1 cellular context compared by ENCODE assay signal in the genomic region with DNA sequence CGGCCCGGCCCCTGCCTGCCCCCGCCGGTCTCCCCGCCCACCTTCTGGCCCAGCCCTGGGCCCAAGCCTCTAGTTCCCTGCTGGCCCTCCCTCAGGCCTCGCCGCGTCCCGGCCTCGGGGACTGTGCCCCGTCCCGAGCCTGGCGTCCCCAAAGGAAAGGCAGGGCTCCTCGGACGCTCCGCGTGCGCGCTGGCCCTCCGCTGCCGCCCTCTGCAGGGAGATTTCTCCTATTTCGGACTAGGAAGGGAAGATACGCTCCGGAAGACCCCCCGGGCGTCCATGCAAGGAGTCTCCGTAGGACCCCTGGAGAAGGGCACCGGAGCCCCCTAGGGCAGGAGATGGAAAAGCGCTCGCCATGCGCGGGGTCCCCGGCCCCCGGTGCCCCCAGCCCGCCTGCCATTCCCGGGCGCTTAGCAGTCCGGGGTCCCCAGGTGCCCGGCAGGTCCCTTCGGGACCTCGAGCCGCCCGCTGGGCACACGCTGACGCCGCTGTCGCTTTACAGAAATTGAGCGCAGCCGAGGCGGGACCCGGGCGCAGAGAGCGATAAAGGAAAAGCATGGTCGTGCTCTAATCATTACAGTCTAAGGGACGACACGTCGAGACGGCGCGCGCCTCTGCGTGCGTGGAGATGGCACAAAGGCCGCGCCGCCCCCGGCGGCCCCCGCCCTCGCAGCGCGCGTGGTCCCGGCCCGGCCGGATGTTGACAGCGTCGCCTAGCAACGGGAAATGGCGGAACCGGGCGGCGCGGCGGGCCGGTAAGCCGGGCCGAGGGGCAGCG.
TF ChIP-seq lines count a peak whose summit lies in the region.

A gene with protein sequence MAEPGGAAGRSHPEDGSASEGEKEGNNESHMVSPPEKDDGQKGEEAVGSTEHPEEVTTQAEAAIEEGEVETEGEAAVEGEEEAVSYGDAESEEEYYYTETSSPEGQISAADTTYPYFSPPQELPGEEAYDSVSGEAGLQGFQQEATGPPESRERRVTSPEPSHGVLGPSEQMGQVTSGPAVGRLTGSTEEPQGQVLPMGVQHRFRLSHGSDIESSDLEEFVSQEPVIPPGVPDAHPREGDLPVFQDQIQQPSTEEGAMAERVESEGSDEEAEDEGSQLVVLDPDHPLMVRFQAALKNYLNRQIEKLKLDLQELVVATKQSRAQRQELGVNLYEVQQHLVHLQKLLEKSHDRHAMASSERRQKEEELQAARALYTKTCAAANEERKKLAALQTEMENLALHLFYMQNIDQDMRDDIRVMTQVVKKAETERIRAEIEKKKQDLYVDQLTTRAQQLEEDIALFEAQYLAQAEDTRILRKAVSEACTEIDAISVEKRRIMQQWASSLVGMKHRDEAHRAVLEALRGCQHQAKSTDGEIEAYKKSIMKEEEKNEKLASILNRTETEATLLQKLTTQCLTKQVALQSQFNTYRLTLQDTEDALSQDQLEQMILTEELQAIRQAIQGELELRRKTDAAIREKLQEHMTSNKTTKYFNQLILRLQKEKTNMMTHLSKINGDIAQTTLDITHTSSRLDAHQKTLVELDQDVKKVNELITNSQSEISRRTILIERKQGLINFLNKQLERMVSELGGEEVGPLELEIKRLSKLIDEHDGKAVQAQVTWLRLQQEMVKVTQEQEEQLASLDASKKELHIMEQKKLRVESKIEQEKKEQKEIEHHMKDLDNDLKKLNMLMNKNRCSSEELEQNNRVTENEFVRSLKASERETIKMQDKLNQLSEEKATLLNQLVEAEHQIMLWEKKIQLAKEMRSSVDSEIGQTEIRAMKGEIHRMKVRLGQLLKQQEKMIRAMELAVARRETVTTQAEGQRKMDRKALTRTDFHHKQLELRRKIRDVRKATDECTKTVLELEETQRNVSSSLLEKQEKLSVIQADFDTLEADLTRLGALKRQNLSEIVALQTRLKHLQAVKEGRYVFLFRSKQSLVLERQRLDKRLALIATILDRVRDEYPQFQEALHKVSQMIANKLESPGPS (plus strand): TSS at position 706 of the 778 bp plus-strand sequence. CDS start 21 bp downstream, at position 727.

TF ChIP-seq in SK-N-SH, 30 proteins besides CTCF, POLR2A, EP300 and RAD21:
- TF ChIP-seq YY1 (IDR thresholded peaks at IDR 0.05; ENCODE audit: low read depth) (peak; percentile 92), FOSL2 (IDR thresholded peaks at IDR 0.05; ENCODE audit: borderline replicate concordance, low read depth) (no peak), RXRA (IDR thresholded peaks at IDR 0.05; ENCODE audit: borderline replicate concordance, low read depth) (no peak), SMC3 (IDR thresholded peaks at IDR 0.05; ENCODE audit: low read depth, low read length) (no peak), MXI1 (IDR thresholded peaks at IDR 0.05; ENCODE audit: low read depth, low read length) (peak; percentile 98), FOXM1 (IDR thresholded peaks at IDR 0.05; ENCODE audit: low read depth) (peak; percentile 39; the same call in 1 of the 2 replicates), ELF1 (IDR thresholded peaks at IDR 0.05) (no peak), EZH2phosphoT487 (IDR thresholded peaks at IDR 0.05; ENCODE audit: borderline replicate concordance, low read depth) (no peak), POLR2AphosphoS5 (IDR thresholded peaks at IDR 0.05; ENCODE audit: low read depth, low read length) (peak; percentile 89), JUND (IDR thresholded peaks at IDR 0.05) (no peak), MEF2A (IDR thresholded peaks at IDR 0.05; ENCODE audit: borderline replicate concordance, low read depth) (no peak), GABPA (IDR thresholded peaks at IDR 0.05; ENCODE audit: low read depth) (peak; percentile 70), TEAD4 (IDR thresholded peaks at IDR 0.05; ENCODE audit: borderline replicate concordance, insufficient read depth) (no peak), SIN3A (IDR thresholded peaks at IDR 0.05; ENCODE audit: borderline replicate concordance, low read depth, low read length) (peak; percentile 98), CHD2 (IDR thresholded peaks at IDR 0.05; ENCODE audit: low read length, partially characterized antibody) (peak; percentile 19), GATA2 (CRISPR knock-in tag; IDR thresholded peaks at IDR 0.05) (no peak), NRF1 (IDR thresholded peaks at IDR 0.05; ENCODE audit: low read depth, low read length) (0 out of 2 replicates have a peak, but pooled peaks have one; percentile 12), NFIC (IDR thresholded peaks at IDR 0.05; ENCODE audit: borderline replicate concordance) (no peak), TAF1 (IDR thresholded peaks at IDR 0.05; ENCODE audit: borderline replicate concordance, low read depth, low read length) (peak; percentile 76), RFX5 (IDR thresholded peaks at IDR 0.05; ENCODE audit: low read length) (no peak), FOXJ3 (CRISPR knock-in tag; IDR thresholded peaks at IDR 0.05) (peak; percentile 51), TCF12 (IDR thresholded peaks at IDR 0.05) (no peak), RCOR1 (IDR thresholded peaks at IDR 0.05; ENCODE audit: low read length) (peak; percentile 54)
- TF ChIP-seq, protein P1, sequence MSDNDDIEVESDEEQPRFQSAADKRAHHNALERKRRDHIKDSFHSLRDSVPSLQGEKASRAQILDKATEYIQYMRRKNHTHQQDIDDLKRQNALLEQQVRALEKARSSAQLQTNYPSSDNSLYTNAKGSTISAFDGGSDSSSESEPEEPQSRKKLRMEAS (IDR thresholded peaks at IDR 0.05; ENCODE audit: low read depth) = peak; percentile 70
- TF ChIP-seq, protein P2, sequence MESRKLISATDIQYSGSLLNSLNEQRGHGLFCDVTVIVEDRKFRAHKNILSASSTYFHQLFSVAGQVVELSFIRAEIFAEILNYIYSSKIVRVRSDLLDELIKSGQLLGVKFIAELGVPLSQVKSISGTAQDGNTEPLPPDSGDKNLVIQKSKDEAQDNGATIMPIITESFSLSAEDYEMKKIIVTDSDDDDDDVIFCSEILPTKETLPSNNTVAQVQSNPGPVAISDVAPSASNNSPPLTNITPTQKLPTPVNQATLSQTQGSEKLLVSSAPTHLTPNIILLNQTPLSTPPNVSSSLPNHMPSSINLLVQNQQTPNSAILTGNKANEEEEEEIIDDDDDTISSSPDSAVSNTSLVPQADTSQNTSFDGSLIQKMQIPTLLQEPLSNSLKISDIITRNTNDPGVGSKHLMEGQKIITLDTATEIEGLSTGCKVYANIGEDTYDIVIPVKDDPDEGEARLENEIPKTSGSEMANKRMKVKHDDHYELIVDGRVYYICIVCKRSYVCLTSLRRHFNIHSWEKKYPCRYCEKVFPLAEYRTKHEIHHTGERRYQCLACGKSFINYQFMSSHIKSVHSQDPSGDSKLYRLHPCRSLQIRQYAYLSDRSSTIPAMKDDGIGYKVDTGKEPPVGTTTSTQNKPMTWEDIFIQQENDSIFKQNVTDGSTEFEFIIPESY (IDR thresholded peaks at IDR 0.05; ENCODE audit: borderline replicate concordance, low read depth) = peak; percentile 16; the same call in 1 of the 2 replicates
- TF ChIP-seq, protein P3, sequence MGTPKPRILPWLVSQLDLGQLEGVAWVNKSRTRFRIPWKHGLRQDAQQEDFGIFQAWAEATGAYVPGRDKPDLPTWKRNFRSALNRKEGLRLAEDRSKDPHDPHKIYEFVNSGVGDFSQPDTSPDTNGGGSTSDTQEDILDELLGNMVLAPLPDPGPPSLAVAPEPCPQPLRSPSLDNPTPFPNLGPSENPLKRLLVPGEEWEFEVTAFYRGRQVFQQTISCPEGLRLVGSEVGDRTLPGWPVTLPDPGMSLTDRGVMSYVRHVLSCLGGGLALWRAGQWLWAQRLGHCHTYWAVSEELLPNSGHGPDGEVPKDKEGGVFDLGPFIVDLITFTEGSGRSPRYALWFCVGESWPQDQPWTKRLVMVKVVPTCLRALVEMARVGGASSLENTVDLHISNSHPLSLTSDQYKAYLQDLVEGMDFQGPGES (IDR thresholded peaks at IDR 0.05; ENCODE audit: low read depth, low read length) = no peak
- TF ChIP-seq, protein P4, sequence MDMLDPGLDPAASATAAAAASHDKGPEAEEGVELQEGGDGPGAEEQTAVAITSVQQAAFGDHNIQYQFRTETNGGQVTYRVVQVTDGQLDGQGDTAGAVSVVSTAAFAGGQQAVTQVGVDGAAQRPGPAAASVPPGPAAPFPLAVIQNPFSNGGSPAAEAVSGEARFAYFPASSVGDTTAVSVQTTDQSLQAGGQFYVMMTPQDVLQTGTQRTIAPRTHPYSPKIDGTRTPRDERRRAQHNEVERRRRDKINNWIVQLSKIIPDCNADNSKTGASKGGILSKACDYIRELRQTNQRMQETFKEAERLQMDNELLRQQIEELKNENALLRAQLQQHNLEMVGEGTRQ (IDR thresholded peaks at IDR 0.05; ENCODE audit: borderline replicate concordance, low read depth, low read length) = no peak
- TF ChIP-seq, protein P5, sequence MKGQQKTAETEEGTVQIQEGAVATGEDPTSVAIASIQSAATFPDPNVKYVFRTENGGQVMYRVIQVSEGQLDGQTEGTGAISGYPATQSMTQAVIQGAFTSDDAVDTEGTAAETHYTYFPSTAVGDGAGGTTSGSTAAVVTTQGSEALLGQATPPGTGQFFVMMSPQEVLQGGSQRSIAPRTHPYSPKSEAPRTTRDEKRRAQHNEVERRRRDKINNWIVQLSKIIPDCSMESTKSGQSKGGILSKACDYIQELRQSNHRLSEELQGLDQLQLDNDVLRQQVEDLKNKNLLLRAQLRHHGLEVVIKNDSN (IDR thresholded peaks at IDR 0.05; ENCODE audit: borderline replicate concordance, low read depth) = peak; percentile 28; the same call in 1 of the 2 replicates
- TF ChIP-seq, protein P6, sequence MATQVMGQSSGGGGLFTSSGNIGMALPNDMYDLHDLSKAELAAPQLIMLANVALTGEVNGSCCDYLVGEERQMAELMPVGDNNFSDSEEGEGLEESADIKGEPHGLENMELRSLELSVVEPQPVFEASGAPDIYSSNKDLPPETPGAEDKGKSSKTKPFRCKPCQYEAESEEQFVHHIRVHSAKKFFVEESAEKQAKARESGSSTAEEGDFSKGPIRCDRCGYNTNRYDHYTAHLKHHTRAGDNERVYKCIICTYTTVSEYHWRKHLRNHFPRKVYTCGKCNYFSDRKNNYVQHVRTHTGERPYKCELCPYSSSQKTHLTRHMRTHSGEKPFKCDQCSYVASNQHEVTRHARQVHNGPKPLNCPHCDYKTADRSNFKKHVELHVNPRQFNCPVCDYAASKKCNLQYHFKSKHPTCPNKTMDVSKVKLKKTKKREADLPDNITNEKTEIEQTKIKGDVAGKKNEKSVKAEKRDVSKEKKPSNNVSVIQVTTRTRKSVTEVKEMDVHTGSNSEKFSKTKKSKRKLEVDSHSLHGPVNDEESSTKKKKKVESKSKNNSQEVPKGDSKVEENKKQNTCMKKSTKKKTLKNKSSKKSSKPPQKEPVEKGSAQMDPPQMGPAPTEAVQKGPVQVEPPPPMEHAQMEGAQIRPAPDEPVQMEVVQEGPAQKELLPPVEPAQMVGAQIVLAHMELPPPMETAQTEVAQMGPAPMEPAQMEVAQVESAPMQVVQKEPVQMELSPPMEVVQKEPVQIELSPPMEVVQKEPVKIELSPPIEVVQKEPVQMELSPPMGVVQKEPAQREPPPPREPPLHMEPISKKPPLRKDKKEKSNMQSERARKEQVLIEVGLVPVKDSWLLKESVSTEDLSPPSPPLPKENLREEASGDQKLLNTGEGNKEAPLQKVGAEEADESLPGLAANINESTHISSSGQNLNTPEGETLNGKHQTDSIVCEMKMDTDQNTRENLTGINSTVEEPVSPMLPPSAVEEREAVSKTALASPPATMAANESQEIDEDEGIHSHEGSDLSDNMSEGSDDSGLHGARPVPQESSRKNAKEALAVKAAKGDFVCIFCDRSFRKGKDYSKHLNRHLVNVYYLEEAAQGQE (IDR thresholded peaks at IDR 0.05; ENCODE audit: low read depth, low read length) = peak; percentile 57; the same call in 1 of the 2 replicates
- TF ChIP-seq, protein P7, sequence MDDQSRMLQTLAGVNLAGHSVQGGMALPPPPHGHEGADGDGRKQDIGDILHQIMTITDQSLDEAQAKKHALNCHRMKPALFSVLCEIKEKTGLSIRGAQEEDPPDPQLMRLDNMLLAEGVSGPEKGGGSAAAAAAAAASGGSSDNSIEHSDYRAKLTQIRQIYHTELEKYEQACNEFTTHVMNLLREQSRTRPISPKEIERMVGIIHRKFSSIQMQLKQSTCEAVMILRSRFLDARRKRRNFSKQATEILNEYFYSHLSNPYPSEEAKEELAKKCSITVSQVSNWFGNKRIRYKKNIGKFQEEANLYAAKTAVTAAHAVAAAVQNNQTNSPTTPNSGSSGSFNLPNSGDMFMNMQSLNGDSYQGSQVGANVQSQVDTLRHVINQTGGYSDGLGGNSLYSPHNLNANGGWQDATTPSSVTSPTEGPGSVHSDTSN (IDR thresholded peaks at IDR 0.05) = no peak
